8 cellular contexts compared by ENCODE assay signal in the genomic region with DNA sequence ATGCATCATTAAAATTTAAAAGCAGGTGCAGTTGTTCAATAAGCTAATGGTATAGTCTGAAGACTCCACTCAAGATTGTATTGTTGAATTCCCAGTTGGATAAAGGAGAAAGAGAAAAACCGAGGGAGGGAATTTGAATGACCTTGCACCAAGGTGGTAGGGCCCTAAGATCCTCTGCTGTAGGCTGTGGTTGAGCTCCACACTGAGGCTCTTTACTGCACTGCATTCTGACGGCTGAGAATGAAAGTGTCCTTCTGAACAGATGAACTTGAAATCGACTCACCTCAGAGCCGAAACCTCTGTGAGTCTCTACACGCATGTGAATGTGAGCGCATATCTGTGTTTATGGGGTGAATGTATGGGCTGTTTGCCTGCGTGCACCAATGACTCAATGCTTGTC.
DNase-seq lines count a peak whose midpoint lies in the region; ATAC-seq and TF ChIP-seq lines count a peak whose summit lies in the region.

No MANE protein-coding gene starts in this region.

- no peaks in the 10 kb centered on the region for H3K36me3 ChIP-seq in sigmoid colon

- no peaks in the 10 kb centered on the region for H3K9me3 ChIP-seq in sigmoid colon

- no peak overlapping the region for H3K27ac ChIP-seq in sigmoid colon

- intact Hi-C loops in sigmoid colon (cut with DNase I), result no loop called here

- ATAC-seq in GM21723 (IDR thresholded peaks at IDR 0.05; ENCODE audit: unreplicated experiment), result no peak

- H3K27me3 ChIP-seq in sigmoid colon, result no peaks in the 10 kb centered on the region

- H3K4me1 ChIP-seq in sigmoid colon, result no peaks in the 10 kb centered on the region

- TF ChIP-seq POLR2A in sigmoid colon (IDR thresholded peaks at IDR 0.05), result no peak

- H3K4me3 ChIP-seq in sigmoid colon, result no peak overlapping the region

- 12 to 49% methylated on average over 7 of the region's 7 CpGs for WGBS in sigmoid colon, 2 donors

- TF ChIP-seq CTCF in sigmoid colon (IDR thresholded peaks at IDR 0.05), result no peak

- peak; percentile 21 for DNase-seq in AG20443 (ENCODE audit: low spot score)
- DNase-seq in HuH-7.5 (ENCODE audit: low spot score), result peak; percentile 3
- DNase-seq in SHP77 treated with DMSO at 0.1 percent for 48 hours (lab: John Stamatoyannopoulos, UW), result peak; percentile 82
- peak; percentile 33 for DNase-seq in iPS DF 4.7 (ENCODE audit: extremely low read depth, low spot score)
- no peak for DNase-seq in dedifferentiated amniotic fluid mesenchymal stem cell (ENCODE audit: extremely low spot score)
- no peak for DNase-seq in sigmoid colon
- DNase-seq in germinal center (ENCODE audit: low spot score), result no peak

- no peak for TF ChIP-seq EP300 in sigmoid colon (IDR thresholded peaks at IDR 0.05)

Comparison
In these comparisons a context has a peak if more than half of its experiments do, and no peak if none do; other contexts are left out.
1. DNase-seq: peak in AG20443 (single experiment), HuH-7.5 (single experiment), SHP77 treated with DMSO at 0.1 percent for 48 hours (single experiment) and iPS DF 4.7 (single experiment); none in dedifferentiated amniotic fluid mesenchymal stem cell (single experiment), sigmoid colon (single experiment) and germinal center (single experiment).